8 cellular contexts compared by ENCODE assay signal in the genomic region with DNA sequence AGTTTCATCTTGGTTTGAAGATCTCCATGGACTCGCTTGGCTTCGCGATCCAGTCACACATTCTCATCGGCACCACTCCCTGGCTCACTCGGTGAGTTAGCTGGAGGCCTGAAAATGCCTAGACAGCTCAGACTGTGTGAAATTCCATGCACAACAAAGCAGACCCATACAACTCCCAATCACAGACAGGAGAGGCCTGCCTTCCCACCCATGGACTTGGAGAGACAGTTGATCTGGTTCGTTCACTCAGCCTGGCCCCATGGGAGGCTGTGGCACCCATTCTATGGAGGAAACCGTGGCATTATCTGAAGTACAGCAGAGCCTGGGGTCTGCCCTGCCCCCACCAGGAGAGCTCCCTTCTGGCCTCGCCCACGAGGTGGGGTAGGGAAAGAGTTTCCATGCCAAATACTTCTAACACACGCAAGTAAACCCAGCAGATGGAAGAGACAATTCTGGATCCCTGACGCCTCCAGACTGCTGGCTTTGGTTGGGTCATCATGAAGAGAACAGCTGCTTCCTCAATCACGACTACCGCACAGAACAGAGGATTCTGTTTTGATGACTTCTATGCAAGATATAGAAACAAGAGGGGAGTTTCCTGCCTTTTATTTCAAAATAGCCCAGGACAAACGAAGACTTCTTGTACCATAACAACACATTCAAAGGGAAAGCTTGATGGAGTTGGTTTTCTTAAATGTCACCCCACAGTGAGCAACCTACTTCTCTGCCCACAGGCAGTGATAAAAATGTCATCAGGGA. TPM values are rescaled to one million over a fixed set of nuclear protein-coding genes. Genes with fewer than 3 reads are reported as not detected.
DNase-seq lines count a peak whose midpoint lies in the region; TF ChIP-seq lines count a peak whose summit lies in the region.

No MANE protein-coding gene starts in this region.

- H3K79me1 ChIP-seq in mesenchymal stem cell (replicated peaks; ENCODE audit: low read length, poor library complexity, severe bottlenecking): peaks cover 37% of the 10 kb centered on the region

- H2BK120ac ChIP-seq in mesenchymal stem cell (ENCODE audit: low read depth, low read length): no peak overlapping the region

- peak overlapping the region in 1 of 2 experiments; percentile 38 for H3K23ac ChIP-seq in mesenchymal stem cell (ENCODE audit: low read length in 2 of 2)

- H3K18ac ChIP-seq in mesenchymal stem cell (ENCODE audit: low read depth in 1 of 2, low read length in 2 of 2): no peak overlapping the region

- no peaks in the 10 kb centered on the region for H3K36me3 ChIP-seq in adipocyte (ENCODE audit: control insufficient read depth, insufficient read depth, low read length, severe bottlenecking)
- H3K36me3 ChIP-seq in mesenchymal stem cell (ENCODE audit: control insufficient read depth in 1 of 2, insufficient read depth in 2 of 2, low read depth in 1 of 2, low read length in 2 of 2): peaks cover 0 to 25% of the 10 kb centered on the region in 2 experiments
- no peaks in the 10 kb centered on the region for H3K36me3 ChIP-seq in transverse colon

- H3K4me1 ChIP-seq in adipocyte (ENCODE audit: control insufficient read depth, insufficient read depth, low read length) (peaks cover 48% of the 10 kb centered on the region), mesenchymal stem cell (ENCODE audit: control insufficient read depth, insufficient read depth, low read depth, low read length) (peaks cover 6% of the 10 kb centered on the region), transverse colon (peaks cover 49 to 99% (median 73%) of the 10 kb centered on the region in 4 donors)

- in situ Hi-C loops in transverse colon (cut with MboI; ENCODE audit: low pct_ligation_motif_present in 1 of 4, low pct_unique_long_range_greater_than_20kb in 1 of 4, low sequenced_read_pairs in 3 of 4): loop anchor here in 1 of 4 donors (25.0 kb wide), 1 partner anchor 91 kb away; no protein-coding TSS in a partner anchor

- H4K91ac ChIP-seq in mesenchymal stem cell (ENCODE audit: low read length): no peak overlapping the region

- no peaks in the 10 kb centered on the region for H3K27me3 ChIP-seq in adipocyte (replicated peaks; ENCODE audit: control insufficient read depth, insufficient read depth, low read length)
- H3K27me3 ChIP-seq in mesenchymal stem cell (ENCODE audit: control insufficient read depth in 1 of 2, insufficient read depth in 1 of 2, low read length in 2 of 2): no peaks in the 10 kb centered on the region
- H3K27me3 ChIP-seq in transverse colon: no peaks in the 10 kb centered on the region

- H2BK5ac ChIP-seq in mesenchymal stem cell (ENCODE audit: low read depth, low read length, poor library complexity, severe bottlenecking): no peak overlapping the region

- H3K27ac ChIP-seq in mesenchymal stem cell (ENCODE audit: low read length, poor library complexity, severe bottlenecking) (no peak overlapping the region), transverse colon (peak overlapping the region; percentile 70 to 86 (median 79))

- H3K4me2 ChIP-seq in mesenchymal stem cell (ENCODE audit: low read length, poor library complexity, severe bottlenecking): no peak overlapping the region

- intact Hi-C loops in transverse colon (cut with DNase I; ENCODE audit: low total_unique reads): no loop called here

- peak; percentile 22 for DNase-seq in activated T-cell treated with anti-CD3 and anti-CD28 coated beads, Interleukin-2, amount 50 U/mL, for 1 hour
- DNase-seq in activated T-cell treated with anti-CD3 and anti-CD28 coated beads for 4 hours (no peak), adipocyte (ENCODE audit: low read depth) (no peak), mesenchymal stem cell (peak; percentile 15), transverse colon (peak; percentile 39), ureter (ENCODE audit: low spot score) (no peak), NCI-H524 treated with DMSO at 0.1 percent for 48 hours (lab: John Stamatoyannopoulos, UW) (no peak)
- DNase-seq in stimulated activated CD4-positive, alpha-beta T cell treated with anti-CD3 and anti-CD28 coated beads, Interleukin-2, amount 100 ng/mL, for 24 hours: no peak

- H3K9me3 ChIP-seq in adipocyte (ENCODE audit: control insufficient read depth, low read length) (no peaks in the 10 kb centered on the region), mesenchymal stem cell (ENCODE audit: control insufficient read depth, low read length) (no peaks in the 10 kb centered on the region), transverse colon (no peaks in the 10 kb centered on the region)

- H2BK12ac ChIP-seq in mesenchymal stem cell (ENCODE audit: low read length in 2 of 2): no peak overlapping the region

- H2BK15ac ChIP-seq in mesenchymal stem cell (ENCODE audit: low read depth, poor library complexity, severe bottlenecking): no peak overlapping the region

- 93% methylated on average over 12 of the region's 14 CpGs for WGBS in mesenchymal stem cell
- 20 to 60% methylated on average over 1 to 14 of the region's 14 CpGs for WGBS in transverse colon (ENCODE audit: low coverage in 1 of 2), 2 donors

- TF ChIP-seq CTCF in transverse colon (IDR thresholded peaks at IDR 0.05): no peak

- H3K14ac ChIP-seq in mesenchymal stem cell (ENCODE audit: low read length in 2 of 2): peak overlapping the region in 1 of 2 experiments; percentile 28

- no peak overlapping the region for H4K8ac ChIP-seq in mesenchymal stem cell (ENCODE audit: low read length)

- no peak overlapping the region for H3K4ac ChIP-seq in mesenchymal stem cell (ENCODE audit: low read depth in 1 of 2, low read length in 2 of 2)

- no peak overlapping the region for H2AFZ ChIP-seq in mesenchymal stem cell (ENCODE audit: low read depth, low read length)

- H3K4me3 ChIP-seq in adipocyte (ENCODE audit: low read length) (peak overlapping the region; percentile 0), mesenchymal stem cell (ENCODE audit: insufficient read depth in 1 of 2, low read depth in 1 of 2, low read length in 2 of 2) (peak overlapping the region in 1 of 2 experiments; percentile 50), transverse colon (no peak overlapping the region)

- no peak for TF ChIP-seq EP300 in transverse colon (IDR thresholded peaks at IDR 0.05; ENCODE audit: low read depth)

- no peak for TF ChIP-seq POLR2A in transverse colon (IDR thresholded peaks at IDR 0.05)

- no peak overlapping the region for H2AK5ac ChIP-seq in mesenchymal stem cell (ENCODE audit: low read length, severe bottlenecking)

- H3K9ac ChIP-seq in adipocyte (ENCODE audit: low read length) (no peak overlapping the region), mesenchymal stem cell (ENCODE audit: low read length) (peak overlapping the region; percentile 49)

RNA-seq across cellular contexts. Expression of a gene that starts 15.9 kb away (rescaled TPM):
- 8.0 TPM for polyA plus RNA-seq in mesenchymal stem cell (2013, experiment 1 of 2)
- polyA plus RNA-seq in mesenchymal stem cell (2013, experiment 2 of 2): 7.7 TPM
- total RNA-seq in transverse colon (100 to 1,000 TPM in 1 of 4 donors, 10 to 100 TPM in 3; 41.0 to 110 (median 50.0) TPM), ureter (38.8 TPM)

Comparison
In these comparisons a context has a peak if more than half of its experiments do, and no peak if none do; other contexts are left out.
1. DNase-seq: peak in activated T-cell treated with anti-CD3 and anti-CD28 coated beads, Interleukin-2, amount 50 U/mL, for 1 hour (single experiment), mesenchymal stem cell (single experiment) and transverse colon (single experiment); none in activated T-cell treated with anti-CD3 and anti-CD28 coated beads for 4 hours (single experiment), adipocyte (single experiment), ureter (single experiment), stimulated activated CD4-positive, alpha-beta T cell treated with anti-CD3 and anti-CD28 coated beads, Interleukin-2, amount 100 ng/mL, for 24 hours (0 of 2) and NCI-H524 treated with DMSO at 0.1 percent for 48 hours (single experiment).